Comparison of ENCODE assay signal across 1 cellular context in genomic region chr6:90940812-90941481, GRCh38.
TF ChIP-seq lines count a peak whose summit lies in the region.

No MANE protein-coding gene starts in this region.

TF ChIP-seq in HEK293, 187 proteins besides CTCF, POLR2A, EP300 and RAD21 (continued from another document):
- TF ChIP-seq, protein P1, sequence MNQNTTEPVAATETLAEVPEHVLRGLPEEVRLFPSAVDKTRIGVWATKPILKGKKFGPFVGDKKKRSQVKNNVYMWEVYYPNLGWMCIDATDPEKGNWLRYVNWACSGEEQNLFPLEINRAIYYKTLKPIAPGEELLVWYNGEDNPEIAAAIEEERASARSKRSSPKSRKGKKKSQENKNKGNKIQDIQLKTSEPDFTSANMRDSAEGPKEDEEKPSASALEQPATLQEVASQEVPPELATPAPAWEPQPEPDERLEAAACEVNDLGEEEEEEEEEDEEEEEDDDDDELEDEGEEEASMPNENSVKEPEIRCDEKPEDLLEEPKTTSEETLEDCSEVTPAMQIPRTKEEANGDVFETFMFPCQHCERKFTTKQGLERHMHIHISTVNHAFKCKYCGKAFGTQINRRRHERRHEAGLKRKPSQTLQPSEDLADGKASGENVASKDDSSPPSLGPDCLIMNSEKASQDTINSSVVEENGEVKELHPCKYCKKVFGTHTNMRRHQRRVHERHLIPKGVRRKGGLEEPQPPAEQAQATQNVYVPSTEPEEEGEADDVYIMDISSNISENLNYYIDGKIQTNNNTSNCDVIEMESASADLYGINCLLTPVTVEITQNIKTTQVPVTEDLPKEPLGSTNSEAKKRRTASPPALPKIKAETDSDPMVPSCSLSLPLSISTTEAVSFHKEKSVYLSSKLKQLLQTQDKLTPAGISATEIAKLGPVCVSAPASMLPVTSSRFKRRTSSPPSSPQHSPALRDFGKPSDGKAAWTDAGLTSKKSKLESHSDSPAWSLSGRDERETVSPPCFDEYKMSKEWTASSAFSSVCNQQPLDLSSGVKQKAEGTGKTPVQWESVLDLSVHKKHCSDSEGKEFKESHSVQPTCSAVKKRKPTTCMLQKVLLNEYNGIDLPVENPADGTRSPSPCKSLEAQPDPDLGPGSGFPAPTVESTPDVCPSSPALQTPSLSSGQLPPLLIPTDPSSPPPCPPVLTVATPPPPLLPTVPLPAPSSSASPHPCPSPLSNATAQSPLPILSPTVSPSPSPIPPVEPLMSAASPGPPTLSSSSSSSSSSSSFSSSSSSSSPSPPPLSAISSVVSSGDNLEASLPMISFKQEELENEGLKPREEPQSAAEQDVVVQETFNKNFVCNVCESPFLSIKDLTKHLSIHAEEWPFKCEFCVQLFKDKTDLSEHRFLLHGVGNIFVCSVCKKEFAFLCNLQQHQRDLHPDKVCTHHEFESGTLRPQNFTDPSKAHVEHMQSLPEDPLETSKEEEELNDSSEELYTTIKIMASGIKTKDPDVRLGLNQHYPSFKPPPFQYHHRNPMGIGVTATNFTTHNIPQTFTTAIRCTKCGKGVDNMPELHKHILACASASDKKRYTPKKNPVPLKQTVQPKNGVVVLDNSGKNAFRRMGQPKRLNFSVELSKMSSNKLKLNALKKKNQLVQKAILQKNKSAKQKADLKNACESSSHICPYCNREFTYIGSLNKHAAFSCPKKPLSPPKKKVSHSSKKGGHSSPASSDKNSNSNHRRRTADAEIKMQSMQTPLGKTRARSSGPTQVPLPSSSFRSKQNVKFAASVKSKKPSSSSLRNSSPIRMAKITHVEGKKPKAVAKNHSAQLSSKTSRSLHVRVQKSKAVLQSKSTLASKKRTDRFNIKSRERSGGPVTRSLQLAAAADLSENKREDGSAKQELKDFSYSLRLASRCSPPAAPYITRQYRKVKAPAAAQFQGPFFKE (tag by site-specific recombination; IDR thresholded peaks at IDR 0.05; ENCODE audit: borderline replicate concordance), result no peak
- no peak for TF ChIP-seq PRDM6 (tag by site-specific recombination; IDR thresholded peaks at IDR 0.05)
- TF ChIP-seq ZNF600 (tag by site-specific recombination; IDR thresholded peaks at IDR 0.05), result no peak
- TF ChIP-seq ZNF549 (tag by site-specific recombination; IDR thresholded peaks at IDR 0.05), result no peak
- TF ChIP-seq ZNF48 (tag by site-specific recombination; IDR thresholded peaks at IDR 0.05), result no peak
- TF ChIP-seq ZNF16 (tag by site-specific recombination; IDR thresholded peaks at IDR 0.05; ENCODE audit: low read depth), result no peak
- no peak for TF ChIP-seq ZNF707 (tag by site-specific recombination; IDR thresholded peaks at IDR 0.05)
- TF ChIP-seq ZFHX2 (tag by site-specific recombination; conservative IDR thresholded peaks at IDR 0.05), result no peak
- TF ChIP-seq ZNF354C (tag by site-specific recombination; IDR thresholded peaks at IDR 0.05; ENCODE audit: borderline replicate concordance, low read depth), result no peak
- TF ChIP-seq ZNF785 (tag by site-specific recombination; IDR thresholded peaks at IDR 0.05), result no peak
- no peak for TF ChIP-seq ZBTB7A (tag by site-specific recombination; IDR thresholded peaks at IDR 0.05; ENCODE audit: low read depth)
- TF ChIP-seq ZNF302 (tag by site-specific recombination; IDR thresholded peaks at IDR 0.05; ENCODE audit: low read depth), result no peak
- TF ChIP-seq TCF7L2 (IDR thresholded peaks at IDR 0.05; ENCODE audit: borderline replicate concordance, low read depth, low read length), result no peak
- TF ChIP-seq ZNF292 (tag by site-specific recombination; IDR thresholded peaks at IDR 0.05; ENCODE audit: borderline replicate concordance, low read depth), result no peak
- no peak for TF ChIP-seq ZNF658 (tag by site-specific recombination; IDR thresholded peaks at IDR 0.05)
- TF ChIP-seq, protein P2, sequence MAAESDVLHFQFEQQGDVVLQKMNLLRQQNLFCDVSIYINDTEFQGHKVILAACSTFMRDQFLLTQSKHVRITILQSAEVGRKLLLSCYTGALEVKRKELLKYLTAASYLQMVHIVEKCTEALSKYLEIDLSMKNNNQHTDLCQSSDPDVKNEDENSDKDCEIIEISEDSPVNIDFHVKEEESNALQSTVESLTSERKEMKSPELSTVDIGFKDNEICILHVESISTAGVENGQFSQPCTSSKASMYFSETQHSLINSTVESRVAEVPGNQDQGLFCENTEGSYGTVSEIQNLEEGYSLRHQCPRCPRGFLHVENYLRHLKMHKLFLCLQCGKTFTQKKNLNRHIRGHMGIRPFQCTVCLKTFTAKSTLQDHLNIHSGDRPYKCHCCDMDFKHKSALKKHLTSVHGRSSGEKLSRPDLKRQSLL (tag by site-specific recombination; IDR thresholded peaks at IDR 0.05), result no peak
- TF ChIP-seq ZNF473 (tag by site-specific recombination; IDR thresholded peaks at IDR 0.05), result no peak
- no peak for TF ChIP-seq KLF17 (tag by site-specific recombination; IDR thresholded peaks at IDR 0.05)
- TF ChIP-seq ZNF621 (tag by site-specific recombination; IDR thresholded peaks at IDR 0.05), result no peak
- TF ChIP-seq ZEB2 (tag by site-specific recombination; IDR thresholded peaks at IDR 0.05), result 0 out of 2 replicates have a peak, but pooled peaks have one; percentile 14
- TF ChIP-seq, protein P3, sequence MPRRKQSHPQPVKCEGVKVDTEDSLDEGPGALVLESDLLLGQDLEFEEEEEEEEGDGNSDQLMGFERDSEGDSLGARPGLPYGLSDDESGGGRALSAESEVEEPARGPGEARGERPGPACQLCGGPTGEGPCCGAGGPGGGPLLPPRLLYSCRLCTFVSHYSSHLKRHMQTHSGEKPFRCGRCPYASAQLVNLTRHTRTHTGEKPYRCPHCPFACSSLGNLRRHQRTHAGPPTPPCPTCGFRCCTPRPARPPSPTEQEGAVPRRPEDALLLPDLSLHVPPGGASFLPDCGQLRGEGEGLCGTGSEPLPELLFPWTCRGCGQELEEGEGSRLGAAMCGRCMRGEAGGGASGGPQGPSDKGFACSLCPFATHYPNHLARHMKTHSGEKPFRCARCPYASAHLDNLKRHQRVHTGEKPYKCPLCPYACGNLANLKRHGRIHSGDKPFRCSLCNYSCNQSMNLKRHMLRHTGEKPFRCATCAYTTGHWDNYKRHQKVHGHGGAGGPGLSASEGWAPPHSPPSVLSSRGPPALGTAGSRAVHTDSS (tag by site-specific recombination; IDR thresholded peaks at IDR 0.05), result peak; percentile 68
- TF ChIP-seq, protein P4, sequence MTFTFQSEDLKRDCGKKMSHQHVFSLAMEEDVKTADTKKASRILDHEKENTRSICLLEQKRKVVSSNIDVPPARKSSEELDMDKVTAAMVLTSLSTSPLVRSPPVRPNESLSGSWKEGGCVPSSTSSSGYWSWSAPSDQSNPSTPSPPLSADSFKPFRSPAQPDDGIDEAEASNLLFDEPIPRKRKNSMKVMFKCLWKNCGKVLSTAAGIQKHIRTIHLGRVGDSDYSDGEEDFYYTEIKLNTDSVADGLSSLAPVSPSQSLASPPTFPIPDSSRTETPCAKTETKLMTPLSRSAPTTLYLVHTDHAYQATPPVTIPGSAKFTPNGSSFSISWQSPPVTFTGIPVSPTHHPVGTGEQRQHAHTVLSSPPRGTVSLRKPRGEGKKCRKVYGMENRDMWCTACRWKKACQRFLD (tag by site-specific recombination; IDR thresholded peaks at IDR 0.05), result no peak
- TF ChIP-seq RBAK (tag by site-specific recombination; IDR thresholded peaks at IDR 0.05), result no peak
- TF ChIP-seq ZNF580 (tag by site-specific recombination; IDR thresholded peaks at IDR 0.05), result no peak
- TF ChIP-seq ZNF585B (tag by site-specific recombination; IDR thresholded peaks at IDR 0.05), result no peak
- no peak for TF ChIP-seq ZNF501 (tag by site-specific recombination; IDR thresholded peaks at IDR 0.05)
- TF ChIP-seq KLF7 (tag by site-specific recombination; IDR thresholded peaks at IDR 0.05; ENCODE audit: borderline replicate concordance), result no peak
- TF ChIP-seq GFI1B (tag by site-specific recombination; IDR thresholded peaks at IDR 0.05), result no peak
- no peak for TF ChIP-seq ZNF548 (tag by site-specific recombination; IDR thresholded peaks at IDR 0.05)
- TF ChIP-seq ZNF521 (tag by site-specific recombination; IDR thresholded peaks at IDR 0.05), result no peak
- TF ChIP-seq ZNF416 (tag by site-specific recombination; IDR thresholded peaks at IDR 0.05), result no peak
- TF ChIP-seq IKZF3 (tag by site-specific recombination; IDR thresholded peaks at IDR 0.05), result no peak
